Comparison of ENCODE assay signal across 1 cellular context in genomic region chr3:57152761-57153160, GRCh38.
TF ChIP-seq lines count a peak whose summit lies in the region.

No MANE protein-coding gene starts in this region.

TF ChIP-seq in HEK293, 187 proteins besides CTCF, POLR2A, EP300 and RAD21:
- TF ChIP-seq MZF1 (tag by site-specific recombination; IDR thresholded peaks at IDR 0.05; ENCODE audit: borderline replicate concordance) (no peak), SCRT2 (tag by site-specific recombination; IDR thresholded peaks at IDR 0.05) (0 out of 2 replicates have a peak, but pooled peaks have one; percentile 34)
